17 cellular contexts compared by ENCODE assay signal in the genomic region with DNA sequence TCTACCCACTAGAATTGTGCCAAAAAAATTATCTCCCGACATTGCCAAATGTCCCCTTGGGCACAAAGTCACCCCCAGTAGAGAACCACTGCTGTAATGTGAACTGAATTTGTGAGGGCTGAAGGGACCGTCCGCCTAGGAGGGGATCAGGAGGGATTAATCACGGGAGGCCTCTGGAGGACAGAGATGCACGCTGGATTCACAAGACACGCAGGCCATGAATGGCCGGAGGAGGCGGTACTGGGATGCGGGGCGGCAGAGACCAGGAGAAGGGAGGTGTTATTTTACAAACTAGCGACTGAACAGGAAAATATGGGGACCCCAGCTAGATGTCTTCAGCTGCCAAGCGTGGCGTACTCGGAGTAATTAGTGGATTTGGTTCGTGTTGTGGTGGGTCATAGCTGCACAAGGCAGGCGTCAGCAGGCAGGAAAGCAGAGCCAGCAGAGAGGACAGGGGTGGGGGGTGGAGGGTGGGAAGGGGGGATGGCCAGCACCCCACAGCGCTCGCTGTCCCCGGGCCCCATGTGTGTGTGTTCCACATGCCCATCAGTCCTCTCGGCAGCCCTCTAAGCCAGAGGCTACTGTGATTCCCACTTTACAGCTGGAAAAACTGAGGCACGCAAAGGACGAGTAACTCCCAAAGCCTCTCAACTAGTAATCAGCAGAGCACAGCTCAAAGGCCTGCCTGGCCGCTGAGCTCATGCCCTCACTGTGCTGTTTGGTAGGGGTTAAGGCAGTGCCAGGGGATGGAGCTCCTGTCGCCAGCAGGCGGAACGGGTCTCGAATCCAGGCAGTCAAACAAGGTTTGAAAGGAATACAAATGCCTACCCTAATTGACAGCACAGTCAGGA.
A peak's percentile ranks its signal among the peaks of the same experiment; 100 is the strongest.
DNase-seq lines count a peak whose midpoint lies in the region; ATAC-seq, FAIRE-seq and TF ChIP-seq lines count a peak whose summit lies in the region.
"Had no signal": no experiment of that assay in that cellular context is flagged by ENCODE, and none has a peak within 500 bp of the region (broad histone marks: within the 10 kb centered on the region; RNA-seq: fewer than 3 reads in every experiment).

No MANE protein-coding gene starts in this region.

- H3K79me2 ChIP-seq in mammary epithelial cell (ENCODE audit: insufficient read depth, low read length) (no peaks in the 10 kb centered on the region), GM12878 (ENCODE audit: control insufficient read depth, insufficient read depth, low read length) (no peaks in the 10 kb centered on the region)

- H3K4me3 ChIP-seq in mammary epithelial cell (replicated peaks in 1 of 3; ENCODE audit: insufficient read depth in 1 of 3, low read depth in 2 of 3, low read length in 3 of 3) (no peak overlapping the region), GM12878 (no peak overlapping the region)
- H3K4me3 ChIP-seq: heart left ventricle, right atrium auricular region had no signal

- H3K27ac ChIP-seq in mammary epithelial cell (ENCODE audit: insufficient read depth, low read depth, low read length) (no peak overlapping the region), GM12878 (ENCODE audit: control insufficient read depth, insufficient read depth) (peak overlapping the region; percentile 46; the same call in 1 of the 2 replicates), foreskin keratinocyte (no peak overlapping the region)
- H3K27ac ChIP-seq: heart left ventricle, right atrium auricular region had no signal

- H3K4me3 Mint-ChIP-seq in MCF 10A (ENCODE audit: unreplicated experiment): no peak overlapping the region
- H3K4me3 Mint-ChIP-seq: activated CD4-positive, alpha-beta memory T cell treated with anti-CD3 and anti-CD28 coated beads for 36 hours; activated naive CD8-positive, alpha-beta T cell treated with anti-CD3 and anti-CD28 coated beads for 36 hours had no signal

- H3K27me3 ChIP-seq in mammary epithelial cell (ENCODE audit: insufficient read depth, low read length) (no peaks in the 10 kb centered on the region), GM12878 (replicated peaks in 1 of 2; ENCODE audit: control insufficient read depth in 2 of 2, insufficient read depth in 2 of 2, low read length in 1 of 2) (no peaks in the 10 kb centered on the region), foreskin keratinocyte (no peaks in the 10 kb centered on the region)
- H3K27me3 ChIP-seq: heart left ventricle, right atrium auricular region, stomach had no signal

- H3K4me2 ChIP-seq in mammary epithelial cell (ENCODE audit: insufficient read depth, low read depth, low read length): no peak overlapping the region
- no peak overlapping the region for H3K4me2 ChIP-seq in GM12878 (ENCODE audit: control insufficient read depth, insufficient read depth)

- H3K9ac ChIP-seq in mammary epithelial cell (ENCODE audit: insufficient read depth, low read length) (no peak overlapping the region), GM12878 (ENCODE audit: control insufficient read depth, insufficient read depth, low read length) (no peak overlapping the region)

- H2AFZ ChIP-seq in mammary epithelial cell (ENCODE audit: low read depth, low read length) (peak overlapping the region; percentile 10), GM12878 (ENCODE audit: control insufficient read depth, low read depth, low read length) (no peak overlapping the region)

- H3K4me1 ChIP-seq in mammary epithelial cell (ENCODE audit: insufficient read depth, low read length): peaks cover 20% of the 10 kb centered on the region
- H3K4me1 ChIP-seq in GM12878 (ENCODE audit: control insufficient read depth, insufficient read depth, low read length): peaks cover 44% of the 10 kb centered on the region
- peaks cover 10% of the 10 kb centered on the region for H3K4me1 ChIP-seq in foreskin keratinocyte
- H3K4me1 ChIP-seq: right atrium auricular region had no signal

- SMC1A ChIA-PET in GM12878 (lab: Charles Lee; ENCODE audit: uncharacterized antibody, unreplicated experiment): interaction anchor here (0.7 to 17.5 kb wide), 12 partner anchors 14 to 241 kb away, joined by 3 to 431 read pairs (median 6); a partner anchor contains a TSS

- 72% methylated on average over 9 of the region's 27 CpGs for WGBS in mammary epithelial cell (ENCODE audit: low coverage, missing lambda C conversion rate)
- WGBS in GM12878 (ENCODE audit: insufficient coverage, insufficient replicate concordance, low lambda C conversion rate, missing lambda C conversion rate): 96% methylated on average over 24 of the region's 27 CpGs

- no peaks in the 10 kb centered on the region for H3K36me3 Mint-ChIP-seq in MCF 10A (ENCODE audit: insufficient read depth, unreplicated experiment)
- H3K36me3 Mint-ChIP-seq: activated CD4-positive, alpha-beta memory T cell treated with anti-CD3 and anti-CD28 coated beads for 36 hours; activated naive CD8-positive, alpha-beta T cell treated with anti-CD3 and anti-CD28 coated beads for 36 hours had no signal

- in situ Hi-C loops in mammary epithelial cell (cut with MboI; ENCODE audit: low sequenced_read_pairs in 2 of 2): no loop called here
- in situ Hi-C loops in GM12878 (cut with MboI): no loop called here

- no peaks in the 10 kb centered on the region for H3K36me3 ChIP-seq in mammary epithelial cell (ENCODE audit: insufficient read depth, low read length)
- H3K36me3 ChIP-seq in GM12878 (ENCODE audit: control insufficient read depth in 2 of 2, insufficient read depth in 2 of 2, low read length in 1 of 2): no peaks in the 10 kb centered on the region; a peak in 1 of 4 replicates
- H3K36me3 ChIP-seq: right atrium auricular region had no signal

- peaks cover 17% of the 10 kb centered on the region for H3K4me1 Mint-ChIP-seq in MCF 10A (ENCODE audit: insufficient read depth, unreplicated experiment)

- no TSS peak for BruUV-seq in mammary epithelial cell (replicated peaks; lab: Mats Ljungman, UMichigan)
- BruUV-seq in MCF 10A (replicated peaks; lab: Mats Ljungman, UMichigan): no TSS peak
- no TSS peak for BruUV-seq in GM12878 (replicated peaks; lab: Mats Ljungman, UMichigan)

- ATAC-seq in GM12878 (no peak), foreskin keratinocyte (no peak)

- H3K9me3 Mint-ChIP-seq in MCF 10A (ENCODE audit: unreplicated experiment): no peaks in the 10 kb centered on the region
- H3K9me3 Mint-ChIP-seq: activated CD4-positive, alpha-beta memory T cell treated with anti-CD3 and anti-CD28 coated beads for 36 hours; activated naive CD8-positive, alpha-beta T cell treated with anti-CD3 and anti-CD28 coated beads for 36 hours had no signal

- H3K27ac Mint-ChIP-seq in MCF 10A (ENCODE audit: low read depth, unreplicated experiment): no peak overlapping the region
- H3K27ac Mint-ChIP-seq: activated CD4-positive, alpha-beta memory T cell treated with anti-CD3 and anti-CD28 coated beads for 36 hours; activated naive CD8-positive, alpha-beta T cell treated with anti-CD3 and anti-CD28 coated beads for 36 hours had no signal

- H3K27me3 Mint-ChIP-seq in MCF 10A (ENCODE audit: insufficient read depth, unreplicated experiment): no peaks in the 10 kb centered on the region

- DNase-seq in mammary epithelial cell (no peak), MCF 10A (ENCODE audit: unreplicated experiment) (no peak), GM12878 (ENCODE audit: low read depth, low spot score) (no peak), mesenteric fat pad (ENCODE audit: low spot score) (peak; percentile 60), amygdala (lab: John Stamatoyannopoulos, UW) (no peak), cerebellum (ENCODE audit: low spot score) (no peak), foreskin keratinocyte (no peak)
- no peak for DNase-seq in stimulated activated CD4-positive, alpha-beta T cell treated with anti-CD3 and anti-CD28 coated beads, Interleukin-2, amount 100 ng/mL, for 24 hours
- DNase-seq: activated CD4-positive, alpha-beta memory T cell treated with anti-CD3 and anti-CD28 coated beads for 36 hours; activated naive CD8-positive, alpha-beta T cell treated with anti-CD3 and anti-CD28 coated beads for 36 hours; effector CD4-positive, alpha-beta T cell; heart left ventricle; mesendoderm; Right ventricle myocardium superior; stomach had no signal

- dilution Hi-C loops in mammary epithelial cell (cut with HindIII; ENCODE audit: low sequenced_read_pairs): no loop called here

- H3K9me3 ChIP-seq in mammary epithelial cell (replicated peaks; ENCODE audit: insufficient read depth, low read length) (no peaks in the 10 kb centered on the region), GM12878 (replicated peaks; ENCODE audit: control insufficient read depth, insufficient read depth, low read length) (peaks cover 2% of the 10 kb centered on the region; the same call in 2 of the 3 replicates)
- H3K9me3 ChIP-seq: heart left ventricle, right atrium auricular region, stomach had no signal

- TF ChIP-seq RAD21 in GM12878 (IDR thresholded peaks at IDR 0.05; ENCODE audit: insufficient read depth, low read depth, low read length): no peak

- intact Hi-C loops in mammary epithelial cell (cut with micrococcal nuclease) (no loop called here), MCF 10A (cut with micrococcal nuclease) (no loop called here), GM12878 (cut with micrococcal nuclease; ENCODE audit: unreplicated experiment) (no loop called here)

- TF ChIP-seq POLR2A in GM12878 (IDR thresholded peaks at IDR 0.05; ENCODE audit: low read depth, low read length): no peak

- CTCF ChIA-PET in mammary epithelial cell (lab: Charles Lee; ENCODE audit: low non-redundant PET): no interaction called here
- CTCF ChIA-PET in MCF 10A (lab: Yijun Ruan, JAX): no interaction called here
- CTCF ChIA-PET in GM12878 (lab: Yijun Ruan, JAX): interaction anchor here (0.6 to 1.6 kb wide), 7 partner anchors 15 to 112 kb away, joined by 3 to 7 read pairs (median 3); no protein-coding TSS in a partner anchor

- no peak for FAIRE-seq in GM12878 (lab: Jason Lieb, UNC)
- FAIRE-seq: islet of Langerhans had no signal

- TF ChIP-seq CTCF in mammary epithelial cell (conservative IDR thresholded peaks at IDR 0.05 in 1 of 2, IDR thresholded peaks at IDR 0.05 in 1 of 2; ENCODE audit: extremely low read depth in 1 of 2, insufficient read depth in 1 of 2, low read depth in 1 of 2, low read length in 2 of 2) (no peak), MCF 10A (IDR thresholded peaks at IDR 0.05; ENCODE audit: unreplicated experiment) (no peak), GM12878 (IDR thresholded peaks at IDR 0.05 in 2 of 3, conservative IDR thresholded peaks at IDR 0.05 in 1 of 3; ENCODE audit: control insufficient read depth in 2 of 3, extremely low read depth in 1 of 3, insufficient read depth in 1 of 3, low read depth in 3 of 3, low read length in 3 of 3) (no peak), foreskin keratinocyte (conservative IDR thresholded peaks at IDR 0.05) (no peak)

- H4K20me1 ChIP-seq in mammary epithelial cell (ENCODE audit: insufficient read depth, low read length): no peaks in the 10 kb centered on the region
- no peaks in the 10 kb centered on the region for H4K20me1 ChIP-seq in GM12878 (ENCODE audit: control insufficient read depth, insufficient read depth)

- no peak for TF ChIP-seq EP300 in GM12878 (IDR thresholded peaks at IDR 0.05; ENCODE audit: borderline replicate concordance in 1 of 2, control insufficient read depth in 1 of 2, low read depth in 2 of 2, low read length in 2 of 2)

- RAD21 ChIA-PET in GM12878 (lab: Charles Lee; ENCODE audit: unreplicated experiment): interaction anchor here (1.8 to 9.6 kb wide), 4 partner anchors 14 to 241 kb away, joined by 6 to 350 read pairs (median 66); no protein-coding TSS in a partner anchor

- POLR2A ChIA-PET in MCF 10A (lab: Yijun Ruan, JAX): interaction anchor here (0.7 kb wide), 1 partner anchor 11 kb away, joined by 4 read pairs; no protein-coding TSS in a partner anchor
- POLR2A ChIA-PET in GM12878 (lab: Charles Lee): interaction anchor here (0.6 to 11.0 kb wide), 5 partner anchors 9 to 94 kb away, joined by 3 to 170 read pairs (median 3); no protein-coding TSS in a partner anchor
